Comparison of ENCODE assay signal across 18 cellular contexts in the genomic region with DNA sequence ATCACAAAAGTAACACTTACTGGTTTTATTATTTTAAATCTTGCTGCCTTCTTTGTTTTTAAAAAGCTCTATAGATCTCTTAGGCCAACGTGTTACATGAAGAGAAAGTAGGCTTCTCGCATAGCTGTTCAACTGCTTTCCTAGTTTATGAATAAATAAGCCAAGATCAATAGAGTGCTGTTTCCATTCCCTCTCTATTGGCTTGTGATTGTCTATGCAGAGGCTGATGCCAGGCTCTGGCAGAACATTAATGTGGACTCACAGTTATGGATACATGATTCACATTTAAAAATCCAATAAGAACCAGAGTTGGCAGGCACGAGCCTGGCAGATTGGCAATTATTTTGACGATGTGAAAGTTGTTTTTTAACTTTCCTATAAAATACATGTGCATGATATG.
A peak's percentile ranks its signal among the peaks of the same experiment; 100 is the strongest.
DNase-seq lines count a peak whose midpoint lies in the region; ATAC-seq and TF ChIP-seq lines count a peak whose summit lies in the region.
"Had no signal": no experiment of that assay in that cellular context is flagged by ENCODE, and none has a peak within 500 bp of the region (broad histone marks: within the 10 kb centered on the region; RNA-seq: fewer than 3 reads in every experiment).

No MANE protein-coding gene starts in this region.

- peak; percentile 4 for DNase-seq in NCI-H1694 (lab: John Stamatoyannopoulos, UW)
- no peak for DNase-seq in NCI-H1694 treated with DMSO at 0.1 percent for 48 hours (lab: John Stamatoyannopoulos, UW)
- peak; percentile 39 for DNase-seq in MG63
- peak; percentile 67 for DNase-seq in left lobe of liver (ENCODE audit: low spot score)
- no peak for DNase-seq in thoracic aorta (ENCODE audit: low spot score)
- no peak for DNase-seq in BE2C
- no peak for DNase-seq in activated naive CD4-positive, alpha-beta T cell (lab: John Stamatoyannopoulos, UW)
- DNase-seq in lower lobe of right lung: no peak
- DNase-seq: AML-193; CD4-positive, alpha-beta memory T cell; DMS153; DMS79; GF-D8 had no signal

- intact Hi-C loops in lower lobe of right lung (cut with DNase I): no loop called here

- H3K36me3 ChIP-seq in MG63 (no peaks in the 10 kb centered on the region), thoracic aorta (no peaks in the 10 kb centered on the region), BE2C (no peaks in the 10 kb centered on the region), lower lobe of right lung (no peaks in the 10 kb centered on the region)
- H3K36me3 ChIP-seq: BLaER1, HAP-1 had no signal

- H3K4me3 ChIP-seq in MG63 (no peak overlapping the region), thoracic aorta (peak overlapping the region; percentile 37), BE2C (ENCODE audit: low read depth, low read length) (no peak overlapping the region), lower lobe of right lung (no peak overlapping the region)
- H3K4me3 ChIP-seq: A549, BLaER1, GM12878, HAP-1 had no signal

- peaks cover 0 to 15% of the 10 kb centered on the region in 2 donors for H3K4me1 ChIP-seq in thoracic aorta (ENCODE audit: control insufficient read depth in 1 of 2, low read depth in 2 of 2)
- no peaks in the 10 kb centered on the region for H3K4me1 ChIP-seq in BE2C
- peaks cover 2% of the 10 kb centered on the region for H3K4me1 ChIP-seq in lower lobe of right lung
- H3K4me1 ChIP-seq: BLaER1 had no signal

- H3K27me3 ChIP-seq in MG63: no peaks in the 10 kb centered on the region
- no peaks in the 10 kb centered on the region for H3K27me3 ChIP-seq in thoracic aorta (replicated peaks; ENCODE audit: insufficient read depth)
- H3K27me3 ChIP-seq in BE2C: no peaks in the 10 kb centered on the region
- H3K27me3 ChIP-seq in lower lobe of right lung (ENCODE audit: low read depth): no peaks in the 10 kb centered on the region
- H3K27me3 ChIP-seq: BLaER1 had no signal

- TF ChIP-seq CTCF in thoracic aorta (IDR thresholded peaks at IDR 0.05) (no peak), BE2C (IDR thresholded peaks at IDR 0.05; ENCODE audit: low read depth, low read length) (no peak), lower lobe of right lung (IDR thresholded peaks at IDR 0.05) (no peak)

- H3K9me3 ChIP-seq in MG63: no peaks in the 10 kb centered on the region
- H3K9me3 ChIP-seq in thoracic aorta: no peaks in the 10 kb centered on the region
- H3K9me3 ChIP-seq in BE2C: no peaks in the 10 kb centered on the region
- H3K9me3 ChIP-seq in lower lobe of right lung: no peaks in the 10 kb centered on the region
- H3K9me3 ChIP-seq: A549, BLaER1, HAP-1 had no signal

- H3K27ac ChIP-seq in thoracic aorta: peak overlapping the region; percentile 2 to 27
- no peak overlapping the region for H3K27ac ChIP-seq in lower lobe of right lung
- H3K27ac ChIP-seq: 22Rv1, A549, BLaER1 had no signal

- peak; percentile 92 for ATAC-seq in left lobe of liver
- ATAC-seq in thoracic aorta (ENCODE audit: insufficient number of reproducible peaks, low FRiP score, low read depth): no peak
- ATAC-seq in lower lobe of right lung: no peak
- ATAC-seq: A549, GM12878 had no signal

Comparison
In these comparisons a context has a peak if more than half of its experiments do, and no peak if none do; other contexts are left out.
1. DNase-seq: peak in NCI-H1694 (single experiment), MG63 (single experiment) and left lobe of liver (single experiment); none in NCI-H1694 treated with DMSO at 0.1 percent for 48 hours (single experiment), thoracic aorta (single experiment), BE2C (single experiment), activated naive CD4-positive, alpha-beta T cell (0 of 4) and lower lobe of right lung (single experiment).